Comparison of ENCODE assay signal across 10 cellular contexts in the genomic region with DNA sequence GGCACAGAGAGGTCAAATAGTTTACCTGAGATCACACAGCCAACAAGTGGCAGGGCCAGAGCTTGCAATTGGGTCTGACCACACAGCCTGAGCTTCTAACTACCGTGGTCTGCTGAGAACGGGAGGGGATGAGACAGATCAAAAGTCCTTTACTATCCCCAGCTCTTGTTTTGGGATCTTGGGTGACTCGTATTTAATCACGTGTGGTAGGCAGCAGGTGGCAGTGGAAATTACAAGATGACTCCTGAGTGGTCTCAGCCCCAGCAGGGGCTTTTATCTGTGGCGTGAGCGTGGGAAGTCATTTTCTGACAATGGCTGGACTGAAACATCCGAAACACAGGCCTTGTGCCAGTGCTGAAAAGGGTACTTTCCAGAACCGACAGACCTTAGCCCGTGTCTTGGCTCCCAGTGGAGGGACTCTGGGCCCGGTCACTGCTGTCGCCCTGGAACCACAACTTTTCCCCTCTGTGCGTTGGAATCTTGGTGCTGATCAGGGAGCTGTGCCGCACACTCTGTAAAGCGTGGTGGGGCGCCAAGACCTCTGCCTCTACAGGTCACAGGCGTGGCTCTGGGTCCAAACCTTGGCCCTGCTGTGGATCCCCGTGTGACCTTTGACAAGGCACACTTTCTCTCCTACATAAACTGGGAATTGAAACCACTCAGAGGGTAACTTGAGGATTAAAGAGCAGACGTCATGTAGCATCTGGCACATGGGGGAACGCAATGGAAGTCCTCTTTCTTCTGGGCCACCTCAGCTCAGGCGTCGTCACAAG. TPM values are rescaled to one million over a fixed set of nuclear protein-coding genes. Genes with fewer than 3 reads are reported as not detected.
DNase-seq lines count a peak whose midpoint lies in the region; ATAC-seq and TF ChIP-seq lines count a peak whose summit lies in the region.
"Had no signal": no experiment of that assay in that cellular context is flagged by ENCODE, and none has a peak within 500 bp of the region (broad histone marks: within the 10 kb centered on the region; RNA-seq: fewer than 3 reads in every experiment).

No MANE protein-coding gene starts in this region.

- DNase-seq in activated naive CD4-positive, alpha-beta T cell treated with anti-CD3 and anti-CD28 coated beads for 36 hours: no peak
- no peak for DNase-seq in activated naive CD4-positive, alpha-beta T cell (lab: John Stamatoyannopoulos, UW)
- DNase-seq in heart left ventricle (peak in 1 of 5 donors; percentile 28), transverse colon (no peak), foreskin keratinocyte (no peak), kidney glomerular epithelial cell (lab: John Stamatoyannopoulos, UW) (no peak)
- DNase-seq in stimulated activated naive CD4-positive, alpha-beta T cell (lab: John Stamatoyannopoulos, UW): no peak
- DNase-seq: NCI-H2029 treated with DMSO at 0.1 percent for 48 hours had no signal

- peaks cover 55% of the 10 kb centered on the region for H3K4me1 Mint-ChIP-seq in activated naive CD4-positive, alpha-beta T cell treated with anti-CD3 and anti-CD28 coated beads for 36 hours (ENCODE audit: low read depth)
- H3K4me1 Mint-ChIP-seq: brain had no signal

- in situ Hi-C loops in transverse colon (cut with MboI; ENCODE audit: low pct_ligation_motif_present in 1 of 4, low pct_unique_long_range_greater_than_20kb in 1 of 4, low sequenced_read_pairs in 3 of 4): no loop called here

- intact Hi-C loops in activated naive CD4-positive, alpha-beta T cell treated with anti-CD3 and anti-CD28 coated beads for 36 hours (cut with micrococcal nuclease): no loop called here
- intact Hi-C loops in heart left ventricle (cut with DNase I) (no loop called here), transverse colon (cut with DNase I; ENCODE audit: low total_unique reads) (no loop called here)

- H3K9me3 ChIP-seq in heart left ventricle: no peaks in the 10 kb centered on the region
- no peaks in the 10 kb centered on the region for H3K9me3 ChIP-seq in transverse colon

- peaks cover 0 to 77% (median 0%) of the 10 kb centered on the region in 12 donors for H3K4me1 ChIP-seq in heart left ventricle
- H3K4me1 ChIP-seq in transverse colon: no peaks in the 10 kb centered on the region
- no peaks in the 10 kb centered on the region for H3K4me1 ChIP-seq in foreskin keratinocyte

- TF ChIP-seq EP300 in transverse colon (IDR thresholded peaks at IDR 0.05; ENCODE audit: low read depth): no peak

- peaks cover 34% of the 10 kb centered on the region for H3K36me3 Mint-ChIP-seq in activated naive CD4-positive, alpha-beta T cell treated with anti-CD3 and anti-CD28 coated beads for 36 hours (ENCODE audit: low read depth)
- H3K36me3 Mint-ChIP-seq: brain had no signal

- CTCF ChIA-PET in activated naive CD4-positive, alpha-beta T cell treated with anti-CD3 and anti-CD28 coated beads for 36 hours (lab: Charles Lee): no interaction called here

- H3K36me3 ChIP-seq in heart left ventricle (peaks cover 0 to 88% (median 4%) of the 10 kb centered on the region in 9 donors), transverse colon (no peaks in the 10 kb centered on the region)

- H3K27ac Mint-ChIP-seq in activated naive CD4-positive, alpha-beta T cell treated with anti-CD3 and anti-CD28 coated beads for 36 hours: peak overlapping the region; percentile 50

- no peak overlapping the region for H3K4me3 Mint-ChIP-seq in activated naive CD4-positive, alpha-beta T cell treated with anti-CD3 and anti-CD28 coated beads for 36 hours
- H3K4me3 Mint-ChIP-seq: brain had no signal

- TF ChIP-seq POLR2A in heart left ventricle (IDR thresholded peaks at IDR 0.05): no peak
- TF ChIP-seq POLR2A in transverse colon (IDR thresholded peaks at IDR 0.05): no peak

- peak overlapping the region in 5 of 12 donors; percentile 30 to 97 (median 64) for H3K27ac ChIP-seq in heart left ventricle
- peak overlapping the region; percentile 55 to 75 (median 72) for H3K27ac ChIP-seq in transverse colon
- no peak overlapping the region for H3K27ac ChIP-seq in foreskin keratinocyte

- WGBS in heart left ventricle, 4 donors: 83 to 87% (median 86%) methylated on average over 21 of the region's 21 CpGs
- WGBS in transverse colon (ENCODE audit: low coverage in 1 of 2), 2 donors: 75 to 77% methylated on average over 2 to 21 of the region's 21 CpGs

- H3K4me3 ChIP-seq in heart left ventricle: no peak overlapping the region
- no peak overlapping the region for H3K4me3 ChIP-seq in transverse colon

- no peak for TF ChIP-seq CTCF in heart left ventricle (IDR thresholded peaks at IDR 0.05)
- TF ChIP-seq CTCF in transverse colon (IDR thresholded peaks at IDR 0.05): no peak
- TF ChIP-seq CTCF in foreskin keratinocyte (conservative IDR thresholded peaks at IDR 0.05): no peak

- H3K27me3 Mint-ChIP-seq in activated naive CD4-positive, alpha-beta T cell treated with anti-CD3 and anti-CD28 coated beads for 36 hours (ENCODE audit: low read depth): no peaks in the 10 kb centered on the region
- H3K27me3 Mint-ChIP-seq: brain had no signal

- ATAC-seq in HG03571 (IDR thresholded peaks at IDR 0.05; ENCODE audit: unreplicated experiment) (peak; percentile 48), heart left ventricle (peak in 3 of 4 donors; percentile 10 to 43 (median 33)), foreskin keratinocyte (no peak)

- H3K27me3 ChIP-seq in heart left ventricle (no peaks in the 10 kb centered on the region), transverse colon (no peaks in the 10 kb centered on the region), foreskin keratinocyte (no peaks in the 10 kb centered on the region)

- H3K9me3 Mint-ChIP-seq in activated naive CD4-positive, alpha-beta T cell treated with anti-CD3 and anti-CD28 coated beads for 36 hours: no peaks in the 10 kb centered on the region
- H3K9me3 Mint-ChIP-seq: brain had no signal

RNA-seq across cellular contexts. Expression of gene THEMIS2, which starts 12.0 kb away (rescaled TPM):
- total RNA-seq in activated naive CD4-positive, alpha-beta T cell treated with anti-CD3 and anti-CD28 coated beads for 36 hours: 10 to 100 TPM; 12.9 to 17.5 TPM
- total RNA-seq in heart left ventricle (10 to 100 TPM in 3 of 9 donors, 1 to 10 TPM in 6; 1.7 to 50.8 (median 6.1) TPM), transverse colon (10 to 100 TPM in 3 of 4 donors, under 1 TPM in 1; 1.00 to 27.9 (median 18.6) TPM), foreskin keratinocyte (2.1 and 2.3 TPM in 2 replicates)
- polyA plus RNA-seq in heart left ventricle (1 to 10 TPM; 3.4 to 7.3 TPM), foreskin keratinocyte (1.5 and 1.9 TPM in 2 replicates)

RNA-seq across cellular contexts. Expression of gene RPA2, which starts 30.0 kb away (rescaled TPM):
- 10 to 100 TPM; 62.9 to 76.7 TPM for total RNA-seq in activated naive CD4-positive, alpha-beta T cell treated with anti-CD3 and anti-CD28 coated beads for 36 hours
- total RNA-seq in heart left ventricle: 10 to 100 TPM; 14.6 to 57.4 (median 27.1) TPM
- 10 to 100 TPM; 21.6 to 39.8 TPM for polyA plus RNA-seq in heart left ventricle
- 10 to 100 TPM in 3 of 4 donors, 1 to 10 TPM in 1; 2.0 to 26.6 (median 16.6) TPM for total RNA-seq in transverse colon
- 29.4 and 38.8 TPM in 2 replicates for total RNA-seq in foreskin keratinocyte
- 30.5 and 41.4 TPM in 2 replicates for polyA plus RNA-seq in foreskin keratinocyte

RNA-seq across cellular contexts. Expression of gene SMPDL3B, which starts 50.4 kb away (rescaled TPM):
- under 1 TPM; 0.52 to 0.72 TPM for total RNA-seq in activated naive CD4-positive, alpha-beta T cell treated with anti-CD3 and anti-CD28 coated beads for 36 hours
- total RNA-seq in heart left ventricle (1 to 10 TPM in 1 of 9 donors, not detected in 8; 2.2 TPM), transverse colon (10 to 100 TPM; 14.1 to 64.3 (median 57.4) TPM), foreskin keratinocyte (0.42 and 0.48 TPM in 2 replicates)
- polyA plus RNA-seq in heart left ventricle (under 1 TPM in 1 of 2 donors, not detected in 1; 0.08 TPM), foreskin keratinocyte (0.48 and 0.63 TPM in 2 replicates)

RNA-seq across cellular contexts. Expression of gene PPP1R8, which starts 53.8 kb away (rescaled TPM):
- total RNA-seq in activated naive CD4-positive, alpha-beta T cell treated with anti-CD3 and anti-CD28 coated beads for 36 hours: 10 to 100 TPM; 34.1 to 35.8 TPM
- total RNA-seq in heart left ventricle: 10 to 100 TPM; 21.4 to 31.8 (median 25.1) TPM
- 10 to 100 TPM; 13.3 to 32.9 TPM for polyA plus RNA-seq in heart left ventricle
- total RNA-seq in transverse colon: 10 to 100 TPM; 15.1 to 32.9 (median 28.0) TPM
- total RNA-seq in foreskin keratinocyte: 39.8 and 49.2 TPM in 2 replicates
- 26.0 and 32.5 TPM in 2 replicates for polyA plus RNA-seq in foreskin keratinocyte

Comparison
In these comparisons a context has a peak if more than half of its experiments do, and no peak if none do; other contexts are left out.
1. RNA of gene SMPDL3B, which starts 50.4 kb away (total RNA-seq): 14.1 to 64.3 TPM in transverse colon; 0.52 to 0.72 TPM in activated naive CD4-positive, alpha-beta T cell treated with anti-CD3 and anti-CD28 coated beads for 36 hours, 0.42 to 0.48 TPM in foreskin keratinocyte and 2.2 TPM in heart left ventricle; every median in the first group is over 4 times any median in the second.